ENCODE assay signal across 6 cellular contexts in the genomic region with DNA sequence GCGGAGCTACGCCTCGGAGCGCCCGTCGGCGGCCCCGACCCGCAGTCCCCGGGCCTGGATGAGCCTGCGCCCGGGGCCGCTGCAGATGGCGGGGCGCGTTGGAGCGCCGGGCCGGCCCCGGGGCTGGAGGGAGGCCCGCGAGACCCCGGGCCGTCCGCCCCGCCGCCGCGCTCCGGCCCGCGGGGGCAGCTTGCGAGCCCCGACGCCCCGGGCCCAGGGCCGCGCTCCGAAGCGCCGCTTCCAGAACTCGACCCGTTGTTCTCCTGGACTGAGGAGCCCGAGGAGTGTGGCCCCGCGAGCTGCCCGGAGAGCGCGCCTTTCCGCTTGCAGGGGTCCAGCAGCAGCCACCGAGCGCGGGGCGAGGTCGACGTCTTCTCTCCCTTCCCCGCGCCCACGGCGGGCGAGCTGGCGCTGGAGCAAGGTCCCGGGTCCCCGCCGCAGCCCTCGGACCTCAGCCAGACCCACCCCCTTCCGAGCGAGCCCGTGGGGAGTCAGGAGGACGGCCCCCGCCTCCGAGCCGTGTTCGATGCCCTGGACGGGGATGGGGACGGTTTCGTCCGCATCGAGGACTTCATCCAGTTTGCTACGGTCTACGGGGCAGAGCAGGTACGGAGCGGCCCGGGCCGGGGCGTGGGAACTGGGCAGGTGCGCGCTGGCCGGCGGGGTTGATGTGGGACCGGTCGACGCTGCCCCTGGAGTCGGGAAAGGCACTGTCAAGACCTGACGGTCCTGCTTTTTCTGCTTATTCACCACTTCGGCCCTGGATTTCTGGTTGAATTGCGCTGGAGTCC. TPM values are rescaled to one million over a fixed set of nuclear protein-coding genes. Genes with fewer than 3 reads are reported as not detected.
DNase-seq lines count a peak whose midpoint lies in the region; ATAC-seq and TF ChIP-seq lines count a peak whose summit lies in the region.

No MANE protein-coding gene starts in this region.

- peaks cover 43% of the 10 kb centered on the region for H3K4me1 Mint-ChIP-seq in stimulated activated effector memory CD8-positive, alpha-beta T cell treated with anti-CD3 and anti-CD28 coated beads, Interleukin-12 subunit alpha, Interleukin-12 subunit beta, amount 100 ng/mL, for 72 hours

- H4K20me1 ChIP-seq in Loucy (ENCODE audit: insufficient read depth, low read length, poor library complexity, severe bottlenecking), result peaks cover 6% of the 10 kb centered on the region

- H3K79me2 ChIP-seq in Loucy (ENCODE audit: insufficient read depth, low read length), result peaks cover 21% of the 10 kb centered on the region

- H3K36me3 ChIP-seq in Loucy (ENCODE audit: insufficient read depth, low read length) (no peaks in the 10 kb centered on the region), esophagus muscularis mucosa (peaks cover 0 to 4% (median 0%) of the 10 kb centered on the region in 4 donors)

- H3K4me1 ChIP-seq in Loucy (ENCODE audit: insufficient read depth, low read length, poor library complexity, severe bottlenecking) (peaks cover 15% of the 10 kb centered on the region), esophagus muscularis mucosa (peaks cover 26 to 70% (median 63%) of the 10 kb centered on the region in 4 donors)

- TF ChIP-seq EP300 in esophagus muscularis mucosa (IDR thresholded peaks at IDR 0.05), result no peak

- H3K27ac ChIP-seq in esophagus muscularis mucosa (replicated peaks in 1 of 4), result peak overlapping the region; percentile 91 to 97 (median 94)

- no peaks in the 10 kb centered on the region for H3K9me2 ChIP-seq in Loucy (replicated peaks; ENCODE audit: low read depth, low read length)

- no peak for DNase-seq in esophagus muscularis mucosa (ENCODE audit: extremely low spot score)
- peak; percentile 11 to 62 for DNase-seq in stimulated activated effector memory CD8-positive, alpha-beta T cell treated with anti-CD3 and anti-CD28 coated beads, Interleukin-12 subunit alpha, Interleukin-12 subunit beta, amount 100 ng/mL, for 72 hours (ENCODE audit: low spot score in 2 of 2)
- no peak for DNase-seq in HPDE6-E6E7 (ENCODE audit: extremely low spot score)

- no peaks in the 10 kb centered on the region for H3F3A ChIP-seq in Loucy (ENCODE audit: low read depth)

- H3K27ac Mint-ChIP-seq in stimulated activated effector memory CD8-positive, alpha-beta T cell treated with anti-CD3 and anti-CD28 coated beads, Interleukin-12 subunit alpha, Interleukin-12 subunit beta, amount 100 ng/mL, for 72 hours, result no peak overlapping the region

- H3K9me3 ChIP-seq in Loucy (ENCODE audit: insufficient read depth, low read depth, low read length) (no peaks in the 10 kb centered on the region), esophagus muscularis mucosa (no peaks in the 10 kb centered on the region)

- peak overlapping the region; percentile 70 for H3K9ac ChIP-seq in Loucy (ENCODE audit: low read depth, low read length, poor library complexity, severe bottlenecking)

- TF ChIP-seq POLR2A in esophagus muscularis mucosa (IDR thresholded peaks at IDR 0.05; ENCODE audit: low read depth), result no peak

- no peak for TF ChIP-seq CTCF in Loucy (conservative IDR thresholded peaks at IDR 0.05; ENCODE audit: low read length)
- TF ChIP-seq CTCF in esophagus muscularis mucosa (IDR thresholded peaks at IDR 0.05), result no peak

- intact Hi-C loops in esophagus muscularis mucosa (cut with DNase I), result loop anchor here (10.0 kb wide), 1 partner anchor 98 kb away; a partner anchor contains a TSS

- no peaks in the 10 kb centered on the region for H3K9me3 Mint-ChIP-seq in stimulated activated effector memory CD8-positive, alpha-beta T cell treated with anti-CD3 and anti-CD28 coated beads, Interleukin-12 subunit alpha, Interleukin-12 subunit beta, amount 100 ng/mL, for 72 hours

- H3K4me2 ChIP-seq in Loucy (ENCODE audit: low read depth, low read length, poor library complexity, severe bottlenecking), result peak overlapping the region; percentile 85

- H3K4me3 Mint-ChIP-seq in stimulated activated effector memory CD8-positive, alpha-beta T cell treated with anti-CD3 and anti-CD28 coated beads, Interleukin-12 subunit alpha, Interleukin-12 subunit beta, amount 100 ng/mL, for 72 hours, result peak overlapping the region; percentile 70

- ATAC-seq in GM18498 (IDR thresholded peaks at IDR 0.05; ENCODE audit: unreplicated experiment) (peak; percentile 15), GM21717 (IDR thresholded peaks at IDR 0.05; ENCODE audit: unreplicated experiment) (no peak)
- ATAC-seq in stimulated activated effector memory CD8-positive, alpha-beta T cell treated with anti-CD3 and anti-CD28 coated beads, Interleukin-12 subunit alpha, Interleukin-12 subunit beta, amount 100 ng/mL, for 72 hours, result no peak

- peaks cover 14% of the 10 kb centered on the region for H3K36me3 Mint-ChIP-seq in stimulated activated effector memory CD8-positive, alpha-beta T cell treated with anti-CD3 and anti-CD28 coated beads, Interleukin-12 subunit alpha, Interleukin-12 subunit beta, amount 100 ng/mL, for 72 hours

- WGBS in esophagus muscularis mucosa, result 0% methylated on average over 43 of the region's 97 CpGs

- H3K27me3 ChIP-seq in Loucy (ENCODE audit: insufficient read depth, low read length, poor library complexity, severe bottlenecking), result no peaks in the 10 kb centered on the region
- H3K27me3 ChIP-seq in esophagus muscularis mucosa, result no peaks in the 10 kb centered on the region

- no peak overlapping the region for H2AFZ ChIP-seq in Loucy (ENCODE audit: low read length)

- H3K4me3 ChIP-seq in Loucy (ENCODE audit: low read length, poor library complexity, severe bottlenecking) (peak overlapping the region; percentile 73), esophagus muscularis mucosa (peak overlapping the region; percentile 80 to 87 (median 82))

RNA-seq across cellular contexts. Expression of a gene that starts 0.9 kb away (rescaled TPM):
- 10 to 100 TPM; 50.3 to 77.9 (median 58.8) TPM for total RNA-seq in esophagus muscularis mucosa

RNA-seq across cellular contexts. Expression of a gene that starts 24.6 kb away (rescaled TPM):
- total RNA-seq in esophagus muscularis mucosa, result 10 to 100 TPM; 11.8 to 18.3 (median 17.4) TPM

RNA-seq across cellular contexts. Expression of a gene that starts 29.3 kb away (rescaled TPM):
- total RNA-seq in esophagus muscularis mucosa, result 100 to 1,000 TPM; 114 to 158 (median 124) TPM

RNA-seq across cellular contexts. Expression of a gene that starts 44.5 kb away (rescaled TPM):
- 10 to 100 TPM; 32.8 to 53.5 (median 46.3) TPM for total RNA-seq in esophagus muscularis mucosa

RNA-seq across cellular contexts. Expression of a gene that starts 56.0 kb away (rescaled TPM):
- total RNA-seq in esophagus muscularis mucosa, result 10 to 100 TPM; 53.6 to 93.8 (median 69.5) TPM

Comparison
In these comparisons a context has a peak if more than half of its experiments do, and no peak if none do; other contexts are left out.
1. DNase-seq: peak in stimulated activated effector memory CD8-positive, alpha-beta T cell treated with anti-CD3 and anti-CD28 coated beads, Interleukin-12 subunit alpha, Interleukin-12 subunit beta, amount 100 ng/mL, for 72 hours (2 of 2); none in esophagus muscularis mucosa (single experiment) and HPDE6-E6E7 (single experiment).